Comparison of ENCODE assay signal across 19 cellular contexts in genomic region chr3:192831801-192832347, GRCh38.
DNase-seq lines count a peak whose midpoint lies in the region; ATAC-seq and TF ChIP-seq lines count a peak whose summit lies in the region.
"Had no signal": no experiment of that assay in that cellular context is flagged by ENCODE, and none has a peak within 500 bp of the region (broad histone marks: within the 10 kb centered on the region; RNA-seq: fewer than 3 reads in every experiment).

No MANE protein-coding gene starts in this region.

- in situ Hi-C loops in GM23248 (cut with MboI) = no loop called here

- whole genome bisulfite sequencing in GM23248 (ENCODE audit: low coverage in 1 of 2, low lambda C conversion rate in 2 of 2, missing lambda C conversion rate in 2 of 2), 2 experiments = 68 to 70% methylated on average over 1 of the region's 1 CpG
- WGBS in heart right ventricle, 2 donors = 76 to 89% methylated on average over 1 of the region's 1 CpG

- H2AFZ ChIP-seq in GM23248 = no peak overlapping the region

- peaks cover 70% of the 10 kb centered on the region for H3F3A ChIP-seq in GM23248 (ENCODE audit: insufficient read depth)

- H3K27me3 ChIP-seq in AG04450 (ENCODE audit: control insufficient read depth, insufficient read depth, low read length) (no peaks in the 10 kb centered on the region), GM23248 (replicated peaks; ENCODE audit: insufficient read depth) (no peaks in the 10 kb centered on the region), foreskin keratinocyte (no peaks in the 10 kb centered on the region), heart right ventricle (no peaks in the 10 kb centered on the region)
- H3K27me3 ChIP-seq: tibial nerve had no signal

- H3K9ac ChIP-seq in GM23248 = 0 out of 2 replicates have a peak overlapping the region, but pooled peaks have one; percentile 62

- H3K36me3 ChIP-seq in GM23248 (ENCODE audit: low read depth) (no peaks in the 10 kb centered on the region), heart right ventricle (no peaks in the 10 kb centered on the region)
- H3K36me3 ChIP-seq: tibial nerve had no signal

- H3K4me1 ChIP-seq in GM23248 (ENCODE audit: insufficient read depth) (peaks cover 64% of the 10 kb centered on the region), foreskin keratinocyte (peaks cover 34% of the 10 kb centered on the region), heart right ventricle (peaks cover 0 to 69% (median 48%) of the 10 kb centered on the region in 9 donors)

- H3K27ac Mint-ChIP-seq in T-helper 17 cell = peak overlapping the region; percentile 66
- H3K27ac Mint-ChIP-seq: nephron progenitor cell; stimulated activated naive B cell treated with anti-CD40 and anti-IgM and Interleukin-4, amounts not matched to agents 10 μg/mL and 1 μg/mL and 100 μg/mL, for 72 hours had no signal

- H3K36me3 Mint-ChIP-seq in T-helper 17 cell (ENCODE audit: low read depth) = no peaks in the 10 kb centered on the region
- H3K36me3 Mint-ChIP-seq: stimulated activated naive B cell treated with anti-CD40 and anti-IgM and Interleukin-4, amounts not matched to agents 10 μg/mL and 1 μg/mL and 100 μg/mL, for 72 hours had no signal

- CTCF ChIA-PET in AG04450 (lab: Charles Lee) = interaction anchor here (1.2 to 1.6 kb wide), 3 partner anchors 15 to 210 kb away, joined by 4 to 5 read pairs (median 4); no protein-coding TSS in a partner anchor

- H3K4me2 ChIP-seq in GM23248 (ENCODE audit: unreplicated experiment) = peak overlapping the region; percentile 69

- intact Hi-C loops in heart right ventricle (cut with DNase I) = loop anchor here in 1 of 10 donors (5.0 kb wide), 1 partner anchor 85 kb away; the partner anchor contains the start of gene MB21D2

- TF ChIP-seq CTCF in AG04450 (IDR thresholded peaks at IDR 0.05; ENCODE audit: low read depth, low read length) = no peak
- no peak for TF ChIP-seq CTCF in foreskin keratinocyte (conservative IDR thresholded peaks at IDR 0.05)
- TF ChIP-seq CTCF in heart right ventricle (IDR thresholded peaks at IDR 0.05) = no peak

- H3K4me1 Mint-ChIP-seq in T-helper 17 cell = peaks cover 19% of the 10 kb centered on the region
- H3K4me1 Mint-ChIP-seq: stimulated activated naive B cell treated with anti-CD40 and anti-IgM and Interleukin-4, amounts not matched to agents 10 μg/mL and 1 μg/mL and 100 μg/mL, for 72 hours had no signal

- POLR2A ChIA-PET in AG04450 (lab: Yijun Ruan, JAX) = no interaction called here

- no peaks in the 10 kb centered on the region for H3K27me3 Mint-ChIP-seq in T-helper 17 cell

- peak overlapping the region; percentile 13 for H3K27ac ChIP-seq in AG04450 (ENCODE audit: low read depth, low read length)
- H3K27ac ChIP-seq in GM23248 = peak overlapping the region; percentile 85
- peak overlapping the region; percentile 49 for H3K27ac ChIP-seq in foreskin keratinocyte
- H3K27ac ChIP-seq in heart right ventricle = peak overlapping the region in 2 of 10 donors; percentile 9 to 22

- DNase-seq in AG04450 (ENCODE audit: low read depth, low spot score) (no peak), GM23248 (peak; percentile 41), T-helper 17 cell (no peak), foreskin keratinocyte (peak in 1 of 2 donors; percentile 49), C1 segment of cervical spinal cord (lab: John Stamatoyannopoulos, UW) (no peak), SHP77 treated with DMSO at 0.1 percent for 48 hours (lab: John Stamatoyannopoulos, UW) (no peak), heart right ventricle (no peak)
- DNase-seq: activated naive CD4-positive, alpha-beta T cell treated with anti-CD3 and anti-CD28 coated beads, Interleukin-2, amount 50 U/mL, for 16 hours; DND-41; Kasumi-1; midbrain; NCI-H1105; NCI-H510A; nephron progenitor cell; stimulated activated naive B cell treated with anti-CD40 and anti-IgM and Interleukin-4, amounts not matched to agents 10 μg/mL and 1 μg/mL and 100 μg/mL, for 72 hours had no signal

- H3K9me3 ChIP-seq in AG04450 (ENCODE audit: control insufficient read depth, insufficient read depth, low read length) (no peaks in the 10 kb centered on the region), GM23248 (ENCODE audit: low read depth) (no peaks in the 10 kb centered on the region), T-helper 17 cell (ENCODE audit: control insufficient read depth, low read length, poor library complexity, severe bottlenecking) (no peaks in the 10 kb centered on the region), heart right ventricle (no peaks in the 10 kb centered on the region)
- H3K9me3 ChIP-seq: tibial nerve had no signal

- no peak overlapping the region for H3K4me3 ChIP-seq in AG04450 (ENCODE audit: low read depth, low read length)
- no peak overlapping the region for H3K4me3 ChIP-seq in GM23248
- no peak overlapping the region for H3K4me3 ChIP-seq in heart right ventricle
- H3K4me3 ChIP-seq: tibial nerve had no signal

- no peaks in the 10 kb centered on the region for H4K20me1 ChIP-seq in GM23248 (ENCODE audit: insufficient read depth)

- no peak overlapping the region for H3K4me3 Mint-ChIP-seq in T-helper 17 cell
- H3K4me3 Mint-ChIP-seq: nephron progenitor cell; stimulated activated naive B cell treated with anti-CD40 and anti-IgM and Interleukin-4, amounts not matched to agents 10 μg/mL and 1 μg/mL and 100 μg/mL, for 72 hours had no signal

- H3K9me2 ChIP-seq in GM23248 (ENCODE audit: insufficient read depth) = no peaks in the 10 kb centered on the region

- peaks cover 64% of the 10 kb centered on the region for H3K79me2 ChIP-seq in GM23248 (ENCODE audit: insufficient read depth)

- ATAC-seq in T-helper 17 cell = no peak
- ATAC-seq in foreskin keratinocyte = peak; percentile 43
- ATAC-seq in HG03442 (IDR thresholded peaks at IDR 0.05; ENCODE audit: unreplicated experiment) = no peak
- no peak for ATAC-seq in heart right ventricle
- ATAC-seq: HCT116; left lobe of liver; stimulated activated naive B cell treated with anti-CD40 and anti-IgM and Interleukin-4, amounts not matched to agents 10 μg/mL and 1 μg/mL and 100 μg/mL, for 72 hours had no signal
